ENCODE assay signal across 24 cellular contexts in genomic region chr2:73976803-73977202, GRCh38. TPM values are rescaled to one million over a fixed set of nuclear protein-coding genes. Genes with fewer than 3 reads are reported as not detected.
A peak's percentile ranks its signal among the peaks of the same experiment; 100 is the strongest.
DNase-seq lines count a peak whose midpoint lies in the region; ATAC-seq and TF ChIP-seq lines count a peak whose summit lies in the region.
"Had no signal": no experiment of that assay in that cellular context is flagged by ENCODE, and none has a peak within 500 bp of the region (broad histone marks: within the 10 kb centered on the region; RNA-seq: fewer than 3 reads in every experiment).

No MANE protein-coding gene starts in this region.

- H3K27me3 ChIP-seq in CD8-positive, alpha-beta T cell (ENCODE audit: insufficient read depth, low read length), result no peaks in the 10 kb centered on the region
- H3K27me3 ChIP-seq in thymus (ENCODE audit: control insufficient read depth, insufficient read depth), result no peaks in the 10 kb centered on the region

- no peaks in the 10 kb centered on the region for H3K9me3 Mint-ChIP-seq in activated naive CD8-positive, alpha-beta T cell (ENCODE audit: low read depth)
- no peaks in the 10 kb centered on the region for H3K9me3 Mint-ChIP-seq in activated naive CD8-positive, alpha-beta T cell treated with anti-CD3 and anti-CD28 coated beads for 36 hours
- H3K9me3 Mint-ChIP-seq in CD8-positive, alpha-beta T cell, result no peaks in the 10 kb centered on the region
- H3K9me3 Mint-ChIP-seq in dendritic cell treated with granulocyte-macrophage colony-stimulating factor and Interleukin-4, amounts not matched to agents 40 ng/mL and 50 ng/mL, for 4 days, result no peaks in the 10 kb centered on the region

- no peak for DNase-seq in activated naive CD8-positive, alpha-beta T cell treated with anti-CD3 and anti-CD28 coated beads for 36 hours
- DNase-seq in CD8-positive, alpha-beta T cell, result no peak
- no peak for DNase-seq in NCI-H510A treated with DMSO at 0.1 percent for 48 hours (lab: John Stamatoyannopoulos, UW)
- DNase-seq: Calu3; DMS79 treated with DMSO at 0.1 percent for 48 hours; GF-D8; Kasumi-1; MV-4-11; NCI-H1105; NCI-H1436 treated with DMSO at 0.1 percent for 48 hours; NCI-H187 treated with DMSO at 0.1 percent for 48 hours; NCI-H2171 treated with DMSO at 0.1 percent for 48 hours; NCI-H345; NCI-H524; NCI-H82; NK-92 treated with Interleukin-12 subunit alpha and Interleukin-12 subunit beta, amount 100 ng/mL, for 24 hours; PC-3; SK-N-SH had no signal

- H3K4me1 Mint-ChIP-seq in activated naive CD8-positive, alpha-beta T cell (ENCODE audit: low read depth), result peaks cover 83% of the 10 kb centered on the region
- H3K4me1 Mint-ChIP-seq in activated naive CD8-positive, alpha-beta T cell treated with anti-CD3 and anti-CD28 coated beads for 36 hours, result peaks cover 65% of the 10 kb centered on the region
- peaks cover 81% of the 10 kb centered on the region for H3K4me1 Mint-ChIP-seq in CD8-positive, alpha-beta T cell (ENCODE audit: low read depth)
- peaks cover 70% of the 10 kb centered on the region for H3K4me1 Mint-ChIP-seq in dendritic cell treated with granulocyte-macrophage colony-stimulating factor and Interleukin-4, amounts not matched to agents 40 ng/mL and 50 ng/mL, for 4 days (ENCODE audit: low read depth)

- no peak overlapping the region for H3K27ac ChIP-seq in CD8-positive, alpha-beta T cell (ENCODE audit: low read depth, low read length)
- H3K27ac ChIP-seq in thymus (ENCODE audit: low read depth), result peak overlapping the region; percentile 52
- H3K27ac ChIP-seq: C4-2B had no signal

- POLR2A ChIA-PET in CD8-positive, alpha-beta T cell (lab: Charles Lee), result interaction anchor here (0.9 to 1.4 kb wide), 4 partner anchors 8 to 202 kb away, joined by 3 to 4 read pairs (median 3); partner anchors contain the start of genes MOB1A and TET3

- peak overlapping the region; percentile 18 for H3K27ac Mint-ChIP-seq in activated naive CD8-positive, alpha-beta T cell
- H3K27ac Mint-ChIP-seq in activated naive CD8-positive, alpha-beta T cell treated with anti-CD3 and anti-CD28 coated beads for 36 hours, result no peak overlapping the region
- peak overlapping the region; percentile 71 for H3K27ac Mint-ChIP-seq in CD8-positive, alpha-beta T cell
- peak overlapping the region; percentile 28 for H3K27ac Mint-ChIP-seq in dendritic cell treated with granulocyte-macrophage colony-stimulating factor and Interleukin-4, amounts not matched to agents 40 ng/mL and 50 ng/mL, for 4 days

- 93% methylated on average over 1 of the region's 1 CpG for WGBS in thymus

- H3K36me3 ChIP-seq in CD8-positive, alpha-beta T cell (ENCODE audit: insufficient read depth, low read length), result no peaks in the 10 kb centered on the region
- H3K36me3 ChIP-seq in thymus (ENCODE audit: control insufficient read depth, insufficient read depth), result no peaks in the 10 kb centered on the region

- H3K4me3 Mint-ChIP-seq in activated naive CD8-positive, alpha-beta T cell, result peak overlapping the region; percentile 2
- H3K4me3 Mint-ChIP-seq in activated naive CD8-positive, alpha-beta T cell treated with anti-CD3 and anti-CD28 coated beads for 36 hours, result no peak overlapping the region
- H3K4me3 Mint-ChIP-seq in CD8-positive, alpha-beta T cell, result peak overlapping the region; percentile 38
- no peak overlapping the region for H3K4me3 Mint-ChIP-seq in dendritic cell treated with granulocyte-macrophage colony-stimulating factor and Interleukin-4, amounts not matched to agents 40 ng/mL and 50 ng/mL, for 4 days

- CTCF ChIA-PET in CD8-positive, alpha-beta T cell (lab: Charles Lee), result no interaction called here

- no peaks in the 10 kb centered on the region for H3K36me3 Mint-ChIP-seq in activated naive CD8-positive, alpha-beta T cell
- peaks cover 5% of the 10 kb centered on the region for H3K36me3 Mint-ChIP-seq in activated naive CD8-positive, alpha-beta T cell treated with anti-CD3 and anti-CD28 coated beads for 36 hours
- H3K36me3 Mint-ChIP-seq in CD8-positive, alpha-beta T cell, result no peaks in the 10 kb centered on the region
- peaks cover 6% of the 10 kb centered on the region for H3K36me3 Mint-ChIP-seq in dendritic cell treated with granulocyte-macrophage colony-stimulating factor and Interleukin-4, amounts not matched to agents 40 ng/mL and 50 ng/mL, for 4 days (ENCODE audit: low read depth)

- ATAC-seq in CD8-positive, alpha-beta T cell, result no peak
- ATAC-seq in GM21619 (IDR thresholded peaks at IDR 0.05; ENCODE audit: unreplicated experiment), result no peak
- ATAC-seq in HG03139 (IDR thresholded peaks at IDR 0.05; ENCODE audit: unreplicated experiment), result no peak
- ATAC-seq: PC-3 had no signal

- no peaks in the 10 kb centered on the region for H3K27me3 Mint-ChIP-seq in activated naive CD8-positive, alpha-beta T cell
- H3K27me3 Mint-ChIP-seq in activated naive CD8-positive, alpha-beta T cell treated with anti-CD3 and anti-CD28 coated beads for 36 hours, result no peaks in the 10 kb centered on the region
- H3K27me3 Mint-ChIP-seq in CD8-positive, alpha-beta T cell (ENCODE audit: low read depth), result no peaks in the 10 kb centered on the region
- H3K27me3 Mint-ChIP-seq in dendritic cell treated with granulocyte-macrophage colony-stimulating factor and Interleukin-4, amounts not matched to agents 40 ng/mL and 50 ng/mL, for 4 days, result peaks cover 3% of the 10 kb centered on the region

- intact Hi-C loops in CD8-positive, alpha-beta T cell (cut with DNase I, micrococcal nuclease), result no loop called here
- intact Hi-C loops in dendritic cell treated with granulocyte-macrophage colony-stimulating factor and Interleukin-4, amounts not matched to agents 40 ng/mL and 50 ng/mL, for 4 days (cut with micrococcal nuclease), result no loop called here

- TF ChIP-seq CTCF in CD8-positive, alpha-beta T cell (IDR thresholded peaks at IDR 0.05), result no peak

- H3K4me1 ChIP-seq in CD8-positive, alpha-beta T cell (ENCODE audit: insufficient read depth, low read length), result peaks cover 73% of the 10 kb centered on the region
- H3K4me1 ChIP-seq in thymus (ENCODE audit: control insufficient read depth, insufficient read depth, low read length), result peaks cover 22% of the 10 kb centered on the region

- H3K4me3 ChIP-seq in CD8-positive, alpha-beta T cell (ENCODE audit: low read depth, low read length), result no peak overlapping the region
- no peak overlapping the region for H3K4me3 ChIP-seq in thymus (ENCODE audit: low read length)

- H3K9me3 ChIP-seq in CD8-positive, alpha-beta T cell (ENCODE audit: low read length), result no peaks in the 10 kb centered on the region
- H3K9me3 ChIP-seq in thymus (ENCODE audit: control insufficient read depth), result no peaks in the 10 kb centered on the region
- H3K9me3 ChIP-seq: SK-N-SH had no signal

RNA-seq across cellular contexts. Expression of gene TET3, which starts 7.9 kb away (rescaled TPM):
- 10 to 100 TPM; 14.8 TPM for total RNA-seq in activated naive CD8-positive, alpha-beta T cell treated with anti-CD3 and anti-CD28 coated beads for 36 hours
- total RNA-seq in CD8-positive, alpha-beta T cell, result 10 to 100 TPM; 25.4 to 26.2 TPM
- polyA plus RNA-seq in thymus, result 4.2 TPM

RNA-seq across cellular contexts. Expression of gene DGUOK, which starts 50.1 kb away (rescaled TPM):
- total RNA-seq in activated naive CD8-positive, alpha-beta T cell treated with anti-CD3 and anti-CD28 coated beads for 36 hours, result 10 to 100 TPM; 96.8 to 97.1 TPM
- total RNA-seq in CD8-positive, alpha-beta T cell, result 10 to 100 TPM; 29.0 to 31.8 TPM
- 157 TPM for polyA plus RNA-seq in thymus

Comparison
In these comparisons a context has a peak if more than half of its experiments do, and no peak if none do; other contexts are left out.
1. H3K4me3 Mint-ChIP-seq: peak in activated naive CD8-positive, alpha-beta T cell (single experiment) and CD8-positive, alpha-beta T cell (single experiment); none in activated naive CD8-positive, alpha-beta T cell treated with anti-CD3 and anti-CD28 coated beads for 36 hours (single experiment) and dendritic cell treated with granulocyte-macrophage colony-stimulating factor and Interleukin-4, amounts not matched to agents 40 ng/mL and 50 ng/mL, for 4 days (single experiment).